In genomic region chr5:178545156-178545555, GRCh38 we compare ENCODE assay signal across 32 cellular contexts. TPM values are rescaled to one million over a fixed set of nuclear protein-coding genes. Genes with fewer than 3 reads are reported as not detected.
DNase-seq lines count a peak whose midpoint lies in the region; ATAC-seq and TF ChIP-seq lines count a peak whose summit lies in the region.
"Had no signal": no experiment of that assay in that cellular context is flagged by ENCODE, and none has a peak within 500 bp of the region (broad histone marks: within the 10 kb centered on the region; RNA-seq: fewer than 3 reads in every experiment).

No MANE protein-coding gene starts in this region.

- no peak overlapping the region for H3K4me3 ChIP-seq in heart right ventricle
- no peak overlapping the region for H3K4me3 ChIP-seq in aorta (ENCODE audit: low read length in 2 of 2)
- H3K4me3 ChIP-seq in uterus = no peak overlapping the region
- H3K4me3 ChIP-seq: gastrocnemius medialis, hepatocyte, tibial nerve had no signal

- H3K27me3 ChIP-seq in heart right ventricle (no peaks in the 10 kb centered on the region), aorta (ENCODE audit: control insufficient read depth in 1 of 2, insufficient read depth in 2 of 2, low read length in 1 of 2) (no peaks in the 10 kb centered on the region), uterus (peaks cover 0 to 2% of the 10 kb centered on the region in 2 donors)
- H3K27me3 ChIP-seq: gastrocnemius medialis, hepatocyte, tibial nerve had no signal

- no peaks in the 10 kb centered on the region for H3K9me3 ChIP-seq in heart right ventricle
- no peaks in the 10 kb centered on the region for H3K9me3 ChIP-seq in aorta (ENCODE audit: control insufficient read depth, low read length)
- H3K9me3 ChIP-seq in uterus = no peaks in the 10 kb centered on the region
- H3K9me3 ChIP-seq: Caco-2, gastrocnemius medialis, tibial nerve had no signal

- peak in 6 of 8 donors; percentile 6 to 47 (median 34) for ATAC-seq in heart right ventricle
- no peak for ATAC-seq in aorta (ENCODE audit: low FRiP score)
- ATAC-seq: SK-N-SH treated with all-trans-retinoic acid at 6 μM for 48 hours, T-helper 17 cell had no signal

- H3K27ac Mint-ChIP-seq in nephron progenitor cell = peak overlapping the region; percentile 6
- H3K27ac Mint-ChIP-seq: activated CD4-positive, alpha-beta memory T cell treated with anti-CD3 and anti-CD28 coated beads for 36 hours; activated naive CD4-positive, alpha-beta T cell treated with anti-CD3 and anti-CD28 coated beads, Interleukin-2, amount 10 ng/mL, durations not matched to agents 7 days and 5 days; T-helper 17 cell had no signal

- intact Hi-C loops in heart right ventricle (cut with DNase I) = loop anchor here in 2 of 10 donors (5.0 kb wide), 2 partner anchors 83 to 213 kb away; no protein-coding TSS in a partner anchor
- intact Hi-C loops in aorta (cut with DNase I) = no loop called here
- intact Hi-C loops in uterus (cut with DNase I; ENCODE audit: low total_unique reads) = no loop called here

- TF ChIP-seq CTCF in heart right ventricle (IDR thresholded peaks at IDR 0.05) (no peak), nephron progenitor cell (IDR thresholded peaks at IDR 0.05) (no peak), uterus (IDR thresholded peaks at IDR 0.05) (no peak)

- H3K36me3 Mint-ChIP-seq in nephron progenitor cell (ENCODE audit: low read depth) = no peaks in the 10 kb centered on the region
- H3K36me3 Mint-ChIP-seq: activated CD4-positive, alpha-beta memory T cell treated with anti-CD3 and anti-CD28 coated beads for 36 hours; activated naive CD4-positive, alpha-beta T cell treated with anti-CD3 and anti-CD28 coated beads, Interleukin-2, amount 10 ng/mL, durations not matched to agents 7 days and 5 days had no signal

- peak overlapping the region; percentile 70 to 94 (median 88) for H3K27ac ChIP-seq in heart right ventricle
- H3K27ac ChIP-seq in aorta (ENCODE audit: low read depth in 1 of 2, low read length in 2 of 2) = no peak overlapping the region
- H3K27ac ChIP-seq in uterus = no peak overlapping the region
- H3K27ac ChIP-seq: C4-2B, gastrocnemius medialis, hepatocyte, parathyroid adenoma, tibial nerve had no signal

- H3K36me3 ChIP-seq in heart right ventricle (no peaks in the 10 kb centered on the region), aorta (ENCODE audit: control insufficient read depth in 1 of 2, insufficient read depth in 2 of 2, low read length in 1 of 2) (no peaks in the 10 kb centered on the region), uterus (no peaks in the 10 kb centered on the region)
- H3K36me3 ChIP-seq: gastrocnemius medialis, tibial nerve had no signal

- 45 to 63% methylated on average over 9 of the region's 9 CpGs for WGBS in heart right ventricle, 2 donors
- WGBS in aorta, 2 donors = 75 to 77% methylated on average over 9 of the region's 9 CpGs

- H3K9me3 Mint-ChIP-seq in nephron progenitor cell = no peaks in the 10 kb centered on the region
- H3K9me3 Mint-ChIP-seq: activated CD4-positive, alpha-beta memory T cell treated with anti-CD3 and anti-CD28 coated beads for 36 hours; activated naive CD4-positive, alpha-beta T cell treated with anti-CD3 and anti-CD28 coated beads, Interleukin-2, amount 10 ng/mL, durations not matched to agents 7 days and 5 days had no signal

- H3K4me1 ChIP-seq in heart right ventricle = peaks cover 5 to 49% (median 34%) of the 10 kb centered on the region in 9 donors
- no peaks in the 10 kb centered on the region for H3K4me1 ChIP-seq in aorta (ENCODE audit: control insufficient read depth in 1 of 2, insufficient read depth in 2 of 2, low read length in 2 of 2)
- H3K4me1 ChIP-seq in uterus = no peaks in the 10 kb centered on the region
- H3K4me1 ChIP-seq: Caco-2, tibial nerve had no signal

- H3K4me1 Mint-ChIP-seq in nephron progenitor cell = peaks cover 49% of the 10 kb centered on the region
- H3K4me1 Mint-ChIP-seq: activated naive CD4-positive, alpha-beta T cell treated with anti-CD3 and anti-CD28 coated beads, Interleukin-2, amount 10 ng/mL, durations not matched to agents 7 days and 5 days; T-helper 17 cell had no signal

- peak; percentile 14 for DNase-seq in NCI-H345 (lab: John Stamatoyannopoulos, UW)
- no peak for DNase-seq in NCI-H345 treated with DMSO at 0.1 percent for 48 hours (lab: John Stamatoyannopoulos, UW; ENCODE audit: unreplicated experiment)
- DNase-seq in heart right ventricle = no peak
- no peak for DNase-seq in nephron progenitor cell
- peak; percentile 17 to 73 for DNase-seq in aorta
- DNase-seq in uterus = no peak
- no peak for DNase-seq in NCI-H146 treated with DMSO at 0.1 percent for 48 hours (lab: John Stamatoyannopoulos, UW; ENCODE audit: unreplicated experiment)
- no peak for DNase-seq in NCI-H1417 (lab: John Stamatoyannopoulos, UW)
- DNase-seq: 8988T; activated CD4-positive, alpha-beta memory T cell treated with anti-CD3 and anti-CD28 coated beads for 36 hours; activated CD4-positive, alpha-beta T cell treated with anti-CD3 and anti-CD28 coated beads for 1 hour; activated CD8-positive, alpha-beta memory T cell treated with anti-CD3 and anti-CD28 coated beads, Interleukin-2, amount 50 U/mL, for 4 hours; activated naive CD4-positive, alpha-beta T cell treated with anti-CD3 and anti-CD28 coated beads, Interleukin-2, amount 10 ng/mL, durations not matched to agents 7 days and 5 days; Caco-2; DND-41; gastrocnemius medialis; H7; KBM-7; NCI-H1092; NCI-H187; NCI-H2171; NCI-H510A treated with DMSO at 0.1 percent for 48 hours; stimulated activated CD4-positive, alpha-beta T cell treated with anti-CD3 and anti-CD28 coated beads, Interleukin-4, amount 100 ng/mL, for 24 hours; T-helper 17 cell had no signal

- no peak overlapping the region for H3K4me3 Mint-ChIP-seq in nephron progenitor cell
- H3K4me3 Mint-ChIP-seq: activated CD4-positive, alpha-beta memory T cell treated with anti-CD3 and anti-CD28 coated beads for 36 hours; activated naive CD4-positive, alpha-beta T cell treated with anti-CD3 and anti-CD28 coated beads, Interleukin-2, amount 10 ng/mL, durations not matched to agents 7 days and 5 days; T-helper 17 cell had no signal

- TF ChIP-seq POLR2A in uterus (IDR thresholded peaks at IDR 0.05) = no peak

- H3K27me3 Mint-ChIP-seq in nephron progenitor cell (ENCODE audit: low read depth, poor library complexity) = peaks cover 5% of the 10 kb centered on the region
- H3K27me3 Mint-ChIP-seq: activated CD4-positive, alpha-beta memory T cell treated with anti-CD3 and anti-CD28 coated beads for 36 hours; activated naive CD4-positive, alpha-beta T cell treated with anti-CD3 and anti-CD28 coated beads, Interleukin-2, amount 10 ng/mL, durations not matched to agents 7 days and 5 days had no signal

RNA-seq across cellular contexts. Expression of gene COL23A1, which starts 45.0 kb away (rescaled TPM):
- 10 to 100 TPM in 9 of 10 donors, 1 to 10 TPM in 1; 9.8 to 29.0 (median 18.8) TPM for total RNA-seq in heart right ventricle
- polyA plus RNA-seq in heart right ventricle = 1 to 10 TPM; 8.9 to 9.6 TPM
- total RNA-seq in aorta = 1 to 10 TPM in 1 of 2 donors, under 1 TPM in 1; 0.36 to 1.5 TPM
- polyA plus RNA-seq in aorta = 1 to 10 TPM in 1 of 2 donors, not detected in 1; 1.1 TPM
- 1 to 10 TPM in 2 of 4 donors, under 1 TPM in 1, not detected in 1; 0.85 to 7.6 (median 2.0) TPM for total RNA-seq in uterus
- total RNA-seq: endothelial cell of umbilical vein, M059J, T-helper 17 cell had no signal
- polyA plus RNA-seq: endothelial cell of umbilical vein, neural cell had no signal

Comparison
In these comparisons a context has a peak if more than half of its experiments do, and no peak if none do; other contexts are left out.
1. DNase-seq: peak in NCI-H345 (single experiment) and aorta (2 of 2); none in NCI-H345 treated with DMSO at 0.1 percent for 48 hours (single experiment), heart right ventricle (0 of 2), nephron progenitor cell (single experiment), uterus (0 of 2), NCI-H146 treated with DMSO at 0.1 percent for 48 hours (single experiment) and NCI-H1417 (0 of 3).
2. H3K27ac ChIP-seq: peak in heart right ventricle (10 of 10); none in aorta (0 of 2) and uterus (0 of 2).